Comparison of ENCODE assay signal across 8 cellular contexts in the genomic region with DNA sequence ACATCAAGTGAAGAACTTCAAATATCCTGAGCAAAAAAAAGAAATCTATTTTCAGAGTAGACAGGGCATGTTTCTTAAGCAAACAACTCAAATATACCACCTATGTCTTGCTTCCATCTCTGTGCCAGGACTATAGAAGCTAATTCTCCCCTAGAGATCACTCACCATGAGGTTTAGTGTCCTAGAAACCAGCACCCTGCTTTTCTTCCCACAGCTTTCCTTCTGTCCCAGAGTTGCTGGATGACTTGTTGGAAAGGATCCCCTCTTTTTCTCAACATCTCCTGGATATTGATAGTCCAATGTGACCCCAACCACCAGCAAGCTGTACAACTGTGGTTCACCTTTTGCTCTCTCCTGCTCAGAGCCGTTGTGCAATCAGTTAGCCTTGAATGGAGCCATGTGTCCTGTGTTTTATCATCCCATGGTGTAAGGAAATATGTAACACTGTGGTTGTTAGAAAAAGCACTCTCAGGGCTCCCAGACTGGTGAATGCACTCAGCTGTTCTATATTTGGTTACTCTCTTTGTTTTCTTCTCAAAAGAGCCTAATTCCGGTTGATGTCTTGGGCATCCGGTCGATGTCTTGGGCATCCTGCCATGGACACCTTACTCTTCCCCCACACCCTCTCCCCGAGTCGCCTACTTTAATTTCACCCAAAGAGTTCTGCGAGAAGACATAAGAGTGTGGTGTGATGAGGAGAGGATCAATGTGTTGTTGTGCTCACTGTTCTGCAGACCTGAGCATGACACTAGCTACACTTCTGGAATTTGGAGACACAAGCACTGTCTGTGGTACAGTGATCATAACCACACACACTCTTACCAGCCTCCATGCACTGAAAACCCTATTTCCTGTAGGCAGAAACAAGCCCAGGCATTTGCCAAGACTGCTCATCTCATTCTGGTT. TPM values are rescaled to one million over a fixed set of nuclear protein-coding genes. Genes with fewer than 3 reads are reported as not detected.
DNase-seq lines count a peak whose midpoint lies in the region; ATAC-seq and TF ChIP-seq lines count a peak whose summit lies in the region.

No MANE protein-coding gene starts in this region.

- no peak for DNase-seq in AG09309 (ENCODE audit: low read depth)
- DNase-seq in activated CD8-positive, alpha-beta T cell treated with anti-CD3 and anti-CD28 coated beads, Interleukin-2, amount 10 ng/mL, durations not matched to agents 7 days and 5 days = peak; percentile 60
- peak in 1 of 3 donors; percentile 41 for DNase-seq in right cardiac atrium
- DNase-seq in NCI-H510A treated with DMSO at 0.1 percent for 48 hours (lab: John Stamatoyannopoulos, UW) = no peak
- DNase-seq in NCI-H2029 (lab: John Stamatoyannopoulos, UW) = no peak
- no peak for DNase-seq in iPS-NIHi7 (ENCODE audit: extremely low spot score)
- DNase-seq in nephron progenitor cell = no peak

- peaks cover 61% of the 10 kb centered on the region for H3K4me1 Mint-ChIP-seq in activated CD8-positive, alpha-beta T cell treated with anti-CD3 and anti-CD28 coated beads, Interleukin-2, amount 10 ng/mL, durations not matched to agents 7 days and 5 days (ENCODE audit: low read depth)
- H3K4me1 Mint-ChIP-seq in nephron progenitor cell = peaks cover 4% of the 10 kb centered on the region

- no peaks in the 10 kb centered on the region for H3K9me3 Mint-ChIP-seq in activated CD8-positive, alpha-beta T cell treated with anti-CD3 and anti-CD28 coated beads, Interleukin-2, amount 10 ng/mL, durations not matched to agents 7 days and 5 days (ENCODE audit: insufficient read depth)
- no peaks in the 10 kb centered on the region for H3K9me3 Mint-ChIP-seq in nephron progenitor cell

- POLR2A ChIA-PET in activated CD8-positive, alpha-beta T cell treated with anti-CD3 and anti-CD28 coated beads, Interleukin-2, amount 10 ng/mL, durations not matched to agents 7 days and 5 days (lab: Charles Lee) = interaction anchor here (1.4 kb wide), 1 partner anchor 380 kb away, joined by 3 read pairs; no protein-coding TSS in a partner anchor

- CTCF ChIA-PET in activated CD8-positive, alpha-beta T cell treated with anti-CD3 and anti-CD28 coated beads, Interleukin-2, amount 10 ng/mL, durations not matched to agents 7 days and 5 days (lab: Charles Lee) = interaction anchor here (0.7 to 13.6 kb wide), 14 partner anchors 10 to 463 kb away, joined by 3 to 285 read pairs (median 4); no protein-coding TSS in a partner anchor

- H3K27me3 ChIP-seq in right cardiac atrium (ENCODE audit: control insufficient read depth, insufficient read depth) = no peaks in the 10 kb centered on the region

- H3K27ac Mint-ChIP-seq in activated CD8-positive, alpha-beta T cell treated with anti-CD3 and anti-CD28 coated beads, Interleukin-2, amount 10 ng/mL, durations not matched to agents 7 days and 5 days = peak overlapping the region; percentile 85
- no peak overlapping the region for H3K27ac Mint-ChIP-seq in nephron progenitor cell

- peaks cover 6% of the 10 kb centered on the region for H3K27me3 Mint-ChIP-seq in activated CD8-positive, alpha-beta T cell treated with anti-CD3 and anti-CD28 coated beads, Interleukin-2, amount 10 ng/mL, durations not matched to agents 7 days and 5 days (ENCODE audit: low read depth)
- peaks cover 8% of the 10 kb centered on the region for H3K27me3 Mint-ChIP-seq in nephron progenitor cell (ENCODE audit: low read depth, poor library complexity)

- peaks cover 3% of the 10 kb centered on the region for H3K36me3 Mint-ChIP-seq in activated CD8-positive, alpha-beta T cell treated with anti-CD3 and anti-CD28 coated beads, Interleukin-2, amount 10 ng/mL, durations not matched to agents 7 days and 5 days (ENCODE audit: low read depth)
- no peaks in the 10 kb centered on the region for H3K36me3 Mint-ChIP-seq in nephron progenitor cell (ENCODE audit: low read depth)

- peak overlapping the region; percentile 78 for H3K4me3 Mint-ChIP-seq in activated CD8-positive, alpha-beta T cell treated with anti-CD3 and anti-CD28 coated beads, Interleukin-2, amount 10 ng/mL, durations not matched to agents 7 days and 5 days
- H3K4me3 Mint-ChIP-seq in nephron progenitor cell = no peak overlapping the region

- intact Hi-C loops in right cardiac atrium (cut with DNase I) = loop anchor here (5.0 to 10.0 kb wide), 3 partner anchors 383 to 461 kb away; no protein-coding TSS in a partner anchor

- ATAC-seq in GM21825 (IDR thresholded peaks at IDR 0.05; ENCODE audit: unreplicated experiment) (peak; percentile 42), right cardiac atrium (peak; percentile 73)
- peak; percentile 86 for ATAC-seq in activated CD8-positive, alpha-beta T cell treated with anti-CD3 and anti-CD28 coated beads, Interleukin-2, amount 10 ng/mL, durations not matched to agents 7 days and 5 days

- H3K4me3 ChIP-seq in AG09309 (ENCODE audit: control insufficient read depth, low read depth, low read length) = 0 out of 2 replicates have a peak overlapping the region, but pooled peaks have one; percentile 0
- no peak overlapping the region for H3K4me3 ChIP-seq in right cardiac atrium (ENCODE audit: low read length)

- H3K27ac ChIP-seq in right cardiac atrium (ENCODE audit: low read length) = no peak overlapping the region

- 23% methylated on average over 7 of the region's 7 CpGs for WGBS in right cardiac atrium

- peaks cover 9% of the 10 kb centered on the region for H3K4me1 ChIP-seq in right cardiac atrium (ENCODE audit: control insufficient read depth, insufficient read depth, low read length)

- TF ChIP-seq CTCF in AG09309 (IDR thresholded peaks at IDR 0.05; ENCODE audit: control insufficient read depth, insufficient read depth, low read depth, low read length, missing control alignments) (no peak), nephron progenitor cell (IDR thresholded peaks at IDR 0.05) (no peak)

- no peaks in the 10 kb centered on the region for H3K9me3 ChIP-seq in right cardiac atrium (ENCODE audit: control insufficient read depth, low read length)

RNA-seq across cellular contexts. Expression of gene TNFSF4, which starts 1.7 kb away (rescaled TPM):
- total RNA-seq in activated CD8-positive, alpha-beta T cell treated with anti-CD3 and anti-CD28 coated beads, Interleukin-2, amount 10 ng/mL, durations not matched to agents 7 days and 5 days = 1 to 10 TPM; 5.0 to 5.1 TPM
- 1 to 10 TPM in 3 of 4 donors, under 1 TPM in 1; 0.99 to 2.3 (median 1.7) TPM for total RNA-seq in right cardiac atrium
- 1.3 TPM for polyA plus RNA-seq in right cardiac atrium
